ENCODE assay signal across 29 cellular contexts in genomic region chr6:92337571-92337970, GRCh38.
"Had no signal": no experiment of that assay in that cellular context is flagged by ENCODE, and none has a peak within 500 bp of the region (broad histone marks: within the 10 kb centered on the region; RNA-seq: fewer than 3 reads in every experiment).

No MANE protein-coding gene starts in this region.

- ATAC-seq: naive thymus-derived CD8-positive, alpha-beta T cell; natural killer cell treated with Interleukin-12 subunit alpha and Interleukin-12 subunit beta and Interleukin-15 and Interleukin-18, amount 100 ng/mL, for 72 hours; psoas muscle; right cardiac atrium; right lobe of liver; stimulated activated memory B cell treated with anti-CD40 and anti-IgM and Interleukin-4, amounts not matched to agents 10 μg/mL and 1 μg/mL and 100 μg/mL, for 72 hours; stimulated activated naive CD8-positive, alpha-beta T cell treated with anti-CD3 and anti-CD28 coated beads, Interleukin-15, amount 100 ng/mL, for 72 hours; stimulated activated naive CD8-positive, alpha-beta T cell treated with anti-CD3 and anti-CD28 coated beads, Interleukin-15, Interleukin-2, amounts not matched to agents 100 U/mL and 50 U/mL, for 24 hours; upper lobe of right lung had no signal

- H3K9ac ChIP-seq: neural progenitor cell, parathyroid adenoma had no signal

- H3K27me3 ChIP-seq: neural progenitor cell, ovary, right lobe of liver, sigmoid colon, spleen, suprapubic skin, testis, tibial artery, transverse colon, upper lobe of right lung, uterus had no signal

- H3K36me3 ChIP-seq: neural progenitor cell, ovary, right lobe of liver, sigmoid colon, spleen, suprapubic skin, tibial artery, transverse colon, upper lobe of right lung, uterus had no signal

- H3K4me3 ChIP-seq: neural progenitor cell, ovary, psoas muscle, right lobe of liver, sigmoid colon, spleen, suprapubic skin, testis, tibial artery, transverse colon, upper lobe of right lung, uterus had no signal

- H3K27ac ChIP-seq: neural progenitor cell, ovary, parathyroid adenoma, psoas muscle, right lobe of liver, sigmoid colon, spleen, suprapubic skin, testis, tibial artery, transverse colon, upper lobe of right lung, uterus had no signal

- H3K4me2 ChIP-seq: neural progenitor cell had no signal

- H2AFZ ChIP-seq: neural progenitor cell, parathyroid adenoma had no signal

- H3K79me2 ChIP-seq: parathyroid adenoma had no signal

- FAIRE-seq: small intestine had no signal

- H3K4me1 ChIP-seq: neural progenitor cell, parathyroid adenoma, psoas muscle, right lobe of liver, sigmoid colon, spleen, suprapubic skin, testis, tibial artery, transverse colon, upper lobe of right lung, uterus had no signal

- DNase-seq: naive thymus-derived CD8-positive, alpha-beta T cell; occipital lobe; ovary; posterior cingulate gyrus; psoas muscle; right cardiac atrium; right lobe of liver; sigmoid colon; small intestine; spleen; stimulated activated CD4-positive, alpha-beta T cell treated with anti-CD3 and anti-CD28 coated beads, Interleukin-12 subunit alpha, Interleukin-12 subunit beta, amount 100 ng/mL, for 4 hours; stimulated activated CD4-positive, alpha-beta T cell treated with anti-CD3 and anti-CD28 coated beads, Interleukin-1b, Interleukin-23, amount 100 ng/mL, for 48 hours; stimulated activated CD4-positive, alpha-beta T cell treated with anti-CD3 and anti-CD28 coated beads, Interleukin-4, amount 100 ng/mL, for 1 hour; stimulated activated CD4-positive, alpha-beta T cell treated with anti-CD3 and anti-CD28 coated beads, Interleukin-4, amount 100 ng/mL, for 4 hours; stimulated activated CD8-positive, alpha-beta memory T cell treated with anti-CD3 and anti-CD28 coated beads, Interleukin-4, amount 100 ng/mL, for 48 hours; stimulated activated naive CD4-positive, alpha-beta T cell; stimulated activated naive CD8-positive, alpha-beta T cell treated with anti-CD3 and anti-CD28 coated beads, Interleukin-15, amount 100 ng/mL, for 72 hours; stimulated activated naive CD8-positive, alpha-beta T cell treated with anti-CD3 and anti-CD28 coated beads, Interleukin-15, Interleukin-2, amounts not matched to agents 100 U/mL and 50 U/mL, for 24 hours; substantia nigra; testis; tibial artery; transverse colon; upper lobe of right lung; uterus had no signal

- H3K9me3 ChIP-seq: ovary, psoas muscle, right lobe of liver, sigmoid colon, spleen, suprapubic skin, testis, tibial artery, transverse colon, upper lobe of right lung, uterus had no signal
